ENCODE assay signal across 1 cellular context in the genomic region with DNA sequence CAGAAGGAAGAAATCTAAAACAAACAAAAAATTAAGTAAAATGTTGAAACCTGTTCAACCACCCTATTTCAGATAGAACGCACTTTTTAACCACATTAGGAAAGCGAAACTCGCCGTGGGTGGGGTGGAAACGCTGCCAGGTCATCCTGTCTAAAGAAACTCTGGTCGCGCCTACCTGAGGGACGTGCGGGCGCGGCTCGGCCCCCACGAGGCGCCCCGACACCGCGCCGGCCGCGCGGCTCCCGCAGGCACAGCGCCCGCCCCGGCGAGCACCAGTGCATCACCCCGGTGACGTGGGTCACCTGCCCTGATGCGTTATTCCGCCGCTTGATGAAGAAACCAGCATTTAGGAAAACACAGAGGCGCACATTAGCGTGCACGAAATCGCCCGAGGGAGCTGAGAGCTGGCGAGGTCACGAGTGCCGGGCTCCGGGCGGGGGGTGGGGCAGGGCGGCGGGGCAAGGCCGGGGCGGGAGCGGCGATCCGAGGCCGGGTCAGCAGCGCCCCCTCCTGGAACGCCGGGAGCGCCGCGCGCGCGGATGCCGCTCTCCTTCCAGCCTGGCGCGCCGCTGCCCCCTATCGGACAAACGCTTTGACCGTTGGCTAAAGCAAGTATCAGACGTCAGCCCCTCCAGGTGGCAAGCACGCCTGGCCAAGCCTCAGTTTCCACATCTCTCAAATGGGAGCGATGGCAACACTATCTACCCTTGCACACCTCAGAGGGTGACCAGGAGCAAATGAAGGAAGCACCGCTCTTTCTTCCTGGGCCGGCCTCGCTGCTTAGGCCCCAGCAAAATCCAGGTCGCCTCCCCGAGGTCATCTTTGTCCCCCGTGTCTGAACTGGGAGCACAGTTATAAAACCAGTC.
TF ChIP-seq lines count a peak whose summit lies in the region.

No MANE protein-coding gene starts in this region.

TF ChIP-seq in HepG2, 621 proteins besides CTCF, POLR2A, EP300 and RAD21 (continued from another document and continues in another):
- TF ChIP-seq, protein P1, sequence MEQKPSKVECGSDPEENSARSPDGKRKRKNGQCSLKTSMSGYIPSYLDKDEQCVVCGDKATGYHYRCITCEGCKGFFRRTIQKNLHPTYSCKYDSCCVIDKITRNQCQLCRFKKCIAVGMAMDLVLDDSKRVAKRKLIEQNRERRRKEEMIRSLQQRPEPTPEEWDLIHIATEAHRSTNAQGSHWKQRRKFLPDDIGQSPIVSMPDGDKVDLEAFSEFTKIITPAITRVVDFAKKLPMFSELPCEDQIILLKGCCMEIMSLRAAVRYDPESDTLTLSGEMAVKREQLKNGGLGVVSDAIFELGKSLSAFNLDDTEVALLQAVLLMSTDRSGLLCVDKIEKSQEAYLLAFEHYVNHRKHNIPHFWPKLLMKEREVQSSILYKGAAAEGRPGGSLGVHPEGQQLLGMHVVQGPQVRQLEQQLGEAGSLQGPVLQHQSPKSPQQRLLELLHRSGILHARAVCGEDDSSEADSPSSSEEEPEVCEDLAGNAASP (CRISPR knock-in tag; IDR thresholded peaks at IDR 0.05; ENCODE audit: borderline replicate concordance) = peak; percentile 29; the same call in 1 of the 2 replicates
- TF ChIP-seq PHF20 (CRISPR knock-in tag; IDR thresholded peaks at IDR 0.05) (peak; percentile 55; the same call in 1 of the 2 replicates), ETV6 (CRISPR knock-in tag; conservative IDR thresholded peaks at IDR 0.05) (no peak), GFI1 (CRISPR knock-in tag; IDR thresholded peaks at IDR 0.05; ENCODE audit: borderline replicate concordance) (no peak), MXD4 (CRISPR knock-in tag; IDR thresholded peaks at IDR 0.05) (no peak; the same call in 1 of the 2 replicates), NR2F2 (IDR thresholded peaks at IDR 0.05; ENCODE audit: borderline replicate concordance, low read depth) (no peak), KLF12 (CRISPR knock-in tag; IDR thresholded peaks at IDR 0.05; ENCODE audit: borderline replicate concordance) (0 out of 2 replicates have a peak, but pooled peaks have one; percentile 42), ZFX (CRISPR knock-in tag; IDR thresholded peaks at IDR 0.05; ENCODE audit: low read depth) (peak; percentile 53), ZNF12 (CRISPR knock-in tag; IDR thresholded peaks at IDR 0.05) (0 out of 2 replicates have a peak, but pooled peaks have one; percentile 69), ZNF335 (CRISPR knock-in tag; IDR thresholded peaks at IDR 0.05) (no peak), ZSCAN9 (CRISPR knock-in tag; IDR thresholded peaks at IDR 0.05; ENCODE audit: borderline replicate concordance) (no peak), ZNF703 (CRISPR knock-in tag; IDR thresholded peaks at IDR 0.05; ENCODE audit: borderline replicate concordance) (no peak), MXD3 (CRISPR knock-in tag; IDR thresholded peaks at IDR 0.05) (no peak), ZNF263 (CRISPR knock-in tag; IDR thresholded peaks at IDR 0.05) (no peak), TP53 (CRISPR knock-in tag; conservative IDR thresholded peaks at IDR 0.05) (no peak), RELA (CRISPR knock-in tag; IDR thresholded peaks at IDR 0.05) (no peak), ZNF83 (CRISPR knock-in tag; IDR thresholded peaks at IDR 0.05; ENCODE audit: borderline replicate concordance) (no peak), GATAD1 (CRISPR knock-in tag; IDR thresholded peaks at IDR 0.05) (peak; percentile 55), NR2C2 (CRISPR knock-in tag; IDR thresholded peaks at IDR 0.05; ENCODE audit: borderline replicate concordance) (no peak), SRF (IDR thresholded peaks at IDR 0.05; ENCODE audit: low read depth, low read length) (no peak), TAF15 (IDR thresholded peaks at IDR 0.05; ENCODE audit: low read depth, low read length, poor library complexity, severe bottlenecking) (no peak), ZNF619 (CRISPR knock-in tag; IDR thresholded peaks at IDR 0.05) (no peak), ZNF766 (CRISPR knock-in tag; IDR thresholded peaks at IDR 0.05; ENCODE audit: borderline replicate concordance) (no peak), HNRNPL (IDR thresholded peaks at IDR 0.05; ENCODE audit: low read depth, low read length) (no peak), ZBTB43 (CRISPR knock-in tag; conservative IDR thresholded peaks at IDR 0.05) (no peak), PCBP2 (optimal IDR thresholded peaks at IDR 0.05; ENCODE audit: low read depth, low read length, poor library complexity, severe bottlenecking) (no peak), ZNF225 (CRISPR knock-in tag; IDR thresholded peaks at IDR 0.05) (no peak), ZNF782 (CRISPR knock-in tag; IDR thresholded peaks at IDR 0.05; ENCODE audit: borderline replicate concordance) (no peak), FOXO4 (CRISPR knock-in tag; conservative IDR thresholded peaks at IDR 0.05) (no peak), HOXD1 (CRISPR knock-in tag; IDR thresholded peaks at IDR 0.05) (no peak; the same call in 1 of the 2 replicates), ZNF850 (CRISPR knock-in tag; conservative IDR thresholded peaks at IDR 0.05) (no peak), CENPX (CRISPR knock-in tag; IDR thresholded peaks at IDR 0.05) (no peak), MYC (CRISPR knock-in tag; IDR thresholded peaks at IDR 0.05; ENCODE audit: borderline replicate concordance) (peak; percentile 72), MTA3 (CRISPR knock-in tag; IDR thresholded peaks at IDR 0.05) (no peak)
- TF ChIP-seq, protein P2, sequence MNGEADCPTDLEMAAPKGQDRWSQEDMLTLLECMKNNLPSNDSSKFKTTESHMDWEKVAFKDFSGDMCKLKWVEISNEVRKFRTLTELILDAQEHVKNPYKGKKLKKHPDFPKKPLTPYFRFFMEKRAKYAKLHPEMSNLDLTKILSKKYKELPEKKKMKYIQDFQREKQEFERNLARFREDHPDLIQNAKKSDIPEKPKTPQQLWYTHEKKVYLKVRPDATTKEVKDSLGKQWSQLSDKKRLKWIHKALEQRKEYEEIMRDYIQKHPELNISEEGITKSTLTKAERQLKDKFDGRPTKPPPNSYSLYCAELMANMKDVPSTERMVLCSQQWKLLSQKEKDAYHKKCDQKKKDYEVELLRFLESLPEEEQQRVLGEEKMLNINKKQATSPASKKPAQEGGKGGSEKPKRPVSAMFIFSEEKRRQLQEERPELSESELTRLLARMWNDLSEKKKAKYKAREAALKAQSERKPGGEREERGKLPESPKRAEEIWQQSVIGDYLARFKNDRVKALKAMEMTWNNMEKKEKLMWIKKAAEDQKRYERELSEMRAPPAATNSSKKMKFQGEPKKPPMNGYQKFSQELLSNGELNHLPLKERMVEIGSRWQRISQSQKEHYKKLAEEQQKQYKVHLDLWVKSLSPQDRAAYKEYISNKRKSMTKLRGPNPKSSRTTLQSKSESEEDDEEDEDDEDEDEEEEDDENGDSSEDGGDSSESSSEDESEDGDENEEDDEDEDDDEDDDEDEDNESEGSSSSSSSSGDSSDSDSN (CRISPR knock-in tag; IDR thresholded peaks at IDR 0.05) = no peak; the same call in 1 of the 2 replicates
- TF ChIP-seq, protein P3, sequence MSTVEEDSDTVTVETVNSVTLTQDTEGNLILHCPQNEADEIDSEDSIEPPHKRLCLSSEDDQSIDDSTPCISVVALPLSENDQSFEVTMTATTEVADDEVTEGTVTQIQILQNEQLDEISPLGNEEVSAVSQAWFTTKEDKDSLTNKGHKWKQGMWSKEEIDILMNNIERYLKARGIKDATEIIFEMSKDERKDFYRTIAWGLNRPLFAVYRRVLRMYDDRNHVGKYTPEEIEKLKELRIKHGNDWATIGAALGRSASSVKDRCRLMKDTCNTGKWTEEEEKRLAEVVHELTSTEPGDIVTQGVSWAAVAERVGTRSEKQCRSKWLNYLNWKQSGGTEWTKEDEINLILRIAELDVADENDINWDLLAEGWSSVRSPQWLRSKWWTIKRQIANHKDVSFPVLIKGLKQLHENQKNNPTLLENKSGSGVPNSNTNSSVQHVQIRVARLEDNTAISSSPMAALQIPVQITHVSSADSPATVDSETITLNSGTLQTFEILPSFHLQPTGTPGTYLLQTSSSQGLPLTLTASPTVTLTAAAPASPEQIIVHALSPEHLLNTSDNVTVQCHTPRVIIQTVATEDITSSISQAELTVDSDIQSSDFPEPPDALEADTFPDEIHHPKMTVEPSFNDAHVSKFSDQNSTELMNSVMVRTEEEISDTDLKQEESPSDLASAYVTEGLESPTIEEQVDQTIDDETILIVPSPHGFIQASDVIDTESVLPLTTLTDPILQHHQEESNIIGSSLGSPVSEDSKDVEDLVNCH (CRISPR knock-in tag; IDR thresholded peaks at IDR 0.05) = no peak
- TF ChIP-seq, protein P4, sequence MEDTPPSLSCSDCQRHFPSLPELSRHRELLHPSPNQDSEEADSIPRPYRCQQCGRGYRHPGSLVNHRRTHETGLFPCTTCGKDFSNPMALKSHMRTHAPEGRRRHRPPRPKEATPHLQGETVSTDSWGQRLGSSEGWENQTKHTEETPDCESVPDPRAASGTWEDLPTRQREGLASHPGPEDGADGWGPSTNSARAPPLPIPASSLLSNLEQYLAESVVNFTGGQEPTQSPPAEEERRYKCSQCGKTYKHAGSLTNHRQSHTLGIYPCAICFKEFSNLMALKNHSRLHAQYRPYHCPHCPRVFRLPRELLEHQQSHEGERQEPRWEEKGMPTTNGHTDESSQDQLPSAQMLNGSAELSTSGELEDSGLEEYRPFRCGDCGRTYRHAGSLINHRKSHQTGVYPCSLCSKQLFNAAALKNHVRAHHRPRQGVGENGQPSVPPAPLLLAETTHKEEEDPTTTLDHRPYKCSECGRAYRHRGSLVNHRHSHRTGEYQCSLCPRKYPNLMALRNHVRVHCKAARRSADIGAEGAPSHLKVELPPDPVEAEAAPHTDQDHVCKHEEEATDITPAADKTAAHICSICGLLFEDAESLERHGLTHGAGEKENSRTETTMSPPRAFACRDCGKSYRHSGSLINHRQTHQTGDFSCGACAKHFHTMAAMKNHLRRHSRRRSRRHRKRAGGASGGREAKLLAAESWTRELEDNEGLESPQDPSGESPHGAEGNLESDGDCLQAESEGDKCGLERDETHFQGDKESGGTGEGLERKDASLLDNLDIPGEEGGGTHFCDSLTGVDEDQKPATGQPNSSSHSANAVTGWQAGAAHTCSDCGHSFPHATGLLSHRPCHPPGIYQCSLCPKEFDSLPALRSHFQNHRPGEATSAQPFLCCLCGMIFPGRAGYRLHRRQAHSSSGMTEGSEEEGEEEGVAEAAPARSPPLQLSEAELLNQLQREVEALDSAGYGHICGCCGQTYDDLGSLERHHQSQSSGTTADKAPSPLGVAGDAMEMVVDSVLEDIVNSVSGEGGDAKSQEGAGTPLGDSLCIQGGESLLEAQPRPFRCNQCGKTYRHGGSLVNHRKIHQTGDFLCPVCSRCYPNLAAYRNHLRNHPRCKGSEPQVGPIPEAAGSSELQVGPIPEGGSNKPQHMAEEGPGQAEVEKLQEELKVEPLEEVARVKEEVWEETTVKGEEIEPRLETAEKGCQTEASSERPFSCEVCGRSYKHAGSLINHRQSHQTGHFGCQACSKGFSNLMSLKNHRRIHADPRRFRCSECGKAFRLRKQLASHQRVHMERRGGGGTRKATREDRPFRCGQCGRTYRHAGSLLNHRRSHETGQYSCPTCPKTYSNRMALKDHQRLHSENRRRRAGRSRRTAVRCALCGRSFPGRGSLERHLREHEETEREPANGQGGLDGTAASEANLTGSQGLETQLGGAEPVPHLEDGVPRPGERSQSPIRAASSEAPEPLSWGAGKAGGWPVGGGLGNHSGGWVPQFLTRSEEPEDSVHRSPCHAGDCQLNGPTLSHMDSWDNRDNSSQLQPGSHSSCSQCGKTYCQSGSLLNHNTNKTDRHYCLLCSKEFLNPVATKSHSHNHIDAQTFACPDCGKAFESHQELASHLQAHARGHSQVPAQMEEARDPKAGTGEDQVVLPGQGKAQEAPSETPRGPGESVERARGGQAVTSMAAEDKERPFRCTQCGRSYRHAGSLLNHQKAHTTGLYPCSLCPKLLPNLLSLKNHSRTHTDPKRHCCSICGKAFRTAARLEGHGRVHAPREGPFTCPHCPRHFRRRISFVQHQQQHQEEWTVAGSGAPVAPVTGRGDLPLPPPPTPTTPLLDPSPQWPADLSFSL (CRISPR knock-in tag; IDR thresholded peaks at IDR 0.05) = no peak
- TF ChIP-seq, protein P5, sequence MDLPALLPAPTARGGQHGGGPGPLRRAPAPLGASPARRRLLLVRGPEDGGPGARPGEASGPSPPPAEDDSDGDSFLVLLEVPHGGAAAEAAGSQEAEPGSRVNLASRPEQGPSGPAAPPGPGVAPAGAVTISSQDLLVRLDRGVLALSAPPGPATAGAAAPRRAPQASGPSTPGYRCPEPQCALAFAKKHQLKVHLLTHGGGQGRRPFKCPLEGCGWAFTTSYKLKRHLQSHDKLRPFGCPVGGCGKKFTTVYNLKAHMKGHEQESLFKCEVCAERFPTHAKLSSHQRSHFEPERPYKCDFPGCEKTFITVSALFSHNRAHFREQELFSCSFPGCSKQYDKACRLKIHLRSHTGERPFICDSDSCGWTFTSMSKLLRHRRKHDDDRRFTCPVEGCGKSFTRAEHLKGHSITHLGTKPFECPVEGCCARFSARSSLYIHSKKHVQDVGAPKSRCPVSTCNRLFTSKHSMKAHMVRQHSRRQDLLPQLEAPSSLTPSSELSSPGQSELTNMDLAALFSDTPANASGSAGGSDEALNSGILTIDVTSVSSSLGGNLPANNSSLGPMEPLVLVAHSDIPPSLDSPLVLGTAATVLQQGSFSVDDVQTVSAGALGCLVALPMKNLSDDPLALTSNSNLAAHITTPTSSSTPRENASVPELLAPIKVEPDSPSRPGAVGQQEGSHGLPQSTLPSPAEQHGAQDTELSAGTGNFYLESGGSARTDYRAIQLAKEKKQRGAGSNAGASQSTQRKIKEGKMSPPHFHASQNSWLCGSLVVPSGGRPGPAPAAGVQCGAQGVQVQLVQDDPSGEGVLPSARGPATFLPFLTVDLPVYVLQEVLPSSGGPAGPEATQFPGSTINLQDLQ (CRISPR knock-in tag; IDR thresholded peaks at IDR 0.05) = no peak
